In the genomic region with DNA sequence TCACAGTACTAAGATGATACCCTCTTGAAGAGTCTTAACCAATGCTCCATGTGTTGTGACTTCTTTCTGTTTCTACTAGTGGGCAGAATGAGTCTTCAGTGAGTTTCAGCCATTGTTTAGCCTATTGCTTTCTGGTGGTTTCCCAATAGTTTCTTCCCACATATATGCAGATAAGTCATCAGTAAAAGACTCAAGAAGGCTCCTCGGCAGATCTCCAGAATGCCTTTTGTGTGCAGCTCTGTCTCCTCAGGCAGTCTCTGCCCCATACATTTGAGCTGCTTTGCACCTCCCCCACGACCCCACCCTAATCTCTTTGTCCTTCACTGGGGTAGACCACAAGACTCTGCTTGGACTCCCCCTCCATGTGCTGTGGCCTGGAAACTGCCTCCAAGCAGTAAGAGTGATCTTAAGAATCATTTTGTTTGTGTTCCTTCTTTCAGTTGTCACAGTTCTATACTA, we compare ENCODE assay signal across 8 cellular contexts.
DNase-seq lines count a peak whose midpoint lies in the region; ATAC-seq, FAIRE-seq and TF ChIP-seq lines count a peak whose summit lies in the region.

No MANE protein-coding gene starts in this region.

- POLR2A ChIA-PET in GM10248 (lab: Yijun Ruan, JAX), result no interaction called here

- no peaks in the 10 kb centered on the region for H3K36me3 ChIP-seq in pancreas

- H3K9me3 Mint-ChIP-seq in osteocyte (ENCODE audit: unreplicated experiment), result peaks cover 16% of the 10 kb centered on the region

- no peaks in the 10 kb centered on the region for H3K9me3 ChIP-seq in pancreas

- H3K27ac Mint-ChIP-seq in osteocyte (ENCODE audit: unreplicated experiment), result peak overlapping the region; percentile 88

- peaks cover 55% of the 10 kb centered on the region for H3K4me1 Mint-ChIP-seq in osteocyte (ENCODE audit: unreplicated experiment)

- ATAC-seq in HG02938 (IDR thresholded peaks at IDR 0.05; ENCODE audit: unreplicated experiment) (peak; percentile 71), pancreas (no peak), HG03520 (IDR thresholded peaks at IDR 0.05; ENCODE audit: unreplicated experiment) (no peak)

- H3K4me1 ChIP-seq in pancreas, result no peaks in the 10 kb centered on the region

- no peak for TF ChIP-seq CTCF in GM10248 (IDR thresholded peaks at IDR 0.05; ENCODE audit: control extremely low read depth, extremely low read depth, low read depth, missing control alignments)
- no peak for TF ChIP-seq CTCF in osteocyte (IDR thresholded peaks at IDR 0.05)
- no peak for TF ChIP-seq CTCF in pancreas (IDR thresholded peaks at IDR 0.05)

- peaks cover 16% of the 10 kb centered on the region for H3K36me3 Mint-ChIP-seq in osteocyte (ENCODE audit: unreplicated experiment)

- FAIRE-seq in pancreas (lab: Jason Lieb, UNC), result no peak

- intact Hi-C loops in pancreas (cut with DNase I), result no loop called here

- CTCF ChIA-PET in GM10248 (lab: Yijun Ruan, JAX), result interaction anchor here (1.2 kb wide), 1 partner anchor 22 kb away, joined by 3 read pairs; no protein-coding TSS in a partner anchor

- no peak overlapping the region for H3K4me3 Mint-ChIP-seq in osteocyte (ENCODE audit: unreplicated experiment)

- no peaks in the 10 kb centered on the region for H3K27me3 Mint-ChIP-seq in osteocyte (ENCODE audit: unreplicated experiment)

- WGBS in pancreas, 2 donors, result 62 to 70% methylated on average over 2 of the region's 2 CpGs

- no peaks in the 10 kb centered on the region for H3K27me3 ChIP-seq in pancreas

- DNase-seq in GM10248 (ENCODE audit: extremely low spot score) (peak; percentile 14), osteocyte (ENCODE audit: extremely low spot score, unreplicated experiment) (no peak), pancreas (no peak), NCI-H345 (lab: John Stamatoyannopoulos, UW) (no peak), HPDE6-E6E7 (ENCODE audit: extremely low spot score) (no peak)
- DNase-seq in activated naive CD4-positive, alpha-beta T cell treated with anti-CD3 and anti-CD28 coated beads, Interleukin-2, amount 50 U/mL, for 16 hours, result peak; percentile 14

- H3K27ac ChIP-seq in pancreas, result no peak overlapping the region

- no peak overlapping the region for H3K4me3 ChIP-seq in pancreas

Comparison
In these comparisons a context has a peak if more than half of its experiments do, and no peak if none do; other contexts are left out.
1. DNase-seq: peak in GM10248 (single experiment) and activated naive CD4-positive, alpha-beta T cell treated with anti-CD3 and anti-CD28 coated beads, Interleukin-2, amount 50 U/mL, for 16 hours (single experiment); none in osteocyte (single experiment), pancreas (0 of 6), NCI-H345 (single experiment) and HPDE6-E6E7 (single experiment).